In the genomic region with DNA sequence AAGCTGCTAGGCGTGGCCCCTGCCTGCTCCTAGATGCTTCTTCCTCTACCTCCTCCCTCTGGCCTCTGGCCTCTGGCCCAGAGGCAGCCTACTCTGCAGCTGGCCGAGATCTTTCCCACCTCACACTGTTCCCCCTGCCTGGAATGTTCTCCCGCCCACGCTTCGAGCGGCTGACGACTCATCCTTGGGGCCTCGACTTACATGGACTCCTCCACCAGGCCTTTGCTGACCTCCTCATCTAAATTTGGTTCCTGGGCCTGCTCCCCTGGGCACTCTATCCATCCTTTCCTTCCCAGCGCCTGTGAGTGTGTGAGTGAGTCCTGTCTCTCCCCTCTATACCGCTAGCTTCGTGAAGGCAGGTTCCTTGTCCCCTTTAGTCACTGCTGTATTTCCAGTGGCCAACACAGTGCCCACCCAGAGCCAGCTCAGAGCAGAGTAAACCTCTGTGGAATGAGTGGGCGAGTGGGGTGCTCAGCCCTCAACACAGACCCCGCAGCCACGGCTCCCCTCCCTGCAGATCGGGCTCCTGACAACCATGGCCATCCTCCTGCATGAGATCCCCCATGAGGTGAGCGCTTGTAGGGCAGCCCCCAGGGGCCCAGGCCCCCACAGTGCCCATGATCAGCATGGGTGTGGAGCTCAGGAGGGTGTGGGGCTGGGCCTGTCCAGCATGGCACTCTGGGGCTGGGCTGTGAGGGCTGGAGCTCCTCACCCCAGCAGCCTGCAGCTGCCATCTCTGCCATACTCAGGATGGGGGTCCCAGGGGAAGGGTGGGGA, we compare ENCODE assay signal across 14 cellular contexts. TPM values are rescaled to one million over a fixed set of nuclear protein-coding genes. Genes with fewer than 3 reads are reported as not detected.
DNase-seq lines count a peak whose midpoint lies in the region; ATAC-seq, FAIRE-seq and TF ChIP-seq lines count a peak whose summit lies in the region.
"Had no signal": no experiment of that assay in that cellular context is flagged by ENCODE, and none has a peak within 500 bp of the region (broad histone marks: within the 10 kb centered on the region; RNA-seq: fewer than 3 reads in every experiment).

No MANE protein-coding gene starts in this region.

- DNase-seq in left ventricle myocardium inferior, result no peak
- DNase-seq in right cardiac atrium, result no peak
- DNase-seq in central memory CD8-positive, alpha-beta T cell (ENCODE audit: low spot score in 2 of 2), result no peak
- no peak for DNase-seq in urothelium cell line (ENCODE audit: low spot score)
- DNase-seq in dermis blood vessel endothelial cell, result no peak
- no peak for DNase-seq in activated CD4-positive, alpha-beta T cell treated with anti-CD3 and anti-CD28 coated beads, Interleukin-2, amount 50 U/mL, for 4 hours
- DNase-seq: activated T-cell treated with anti-CD3 and anti-CD28 coated beads, Interleukin-2, amount 50 U/mL, for 48 hours; NCI-H2081 treated with DMSO at 0.1 percent for 48 hours; stimulated activated CD4-positive, alpha-beta T cell treated with anti-CD3 and anti-CD28 coated beads, Interleukin-4, amount 100 ng/mL, for 1 hour had no signal

- H3K27ac ChIP-seq in left ventricle myocardium inferior (replicated peaks) (peak overlapping the region; percentile 91), right cardiac atrium (ENCODE audit: low read length) (no peak overlapping the region)

- peaks cover 24% of the 10 kb centered on the region for H3K36me3 Mint-ChIP-seq in central memory CD8-positive, alpha-beta T cell (ENCODE audit: insufficient read depth)
- peaks cover 21% of the 10 kb centered on the region for H3K36me3 Mint-ChIP-seq in nephron (ENCODE audit: low read depth)

- no peak for ATAC-seq in right cardiac atrium
- ATAC-seq in central memory CD8-positive, alpha-beta T cell (replicated peaks; ENCODE audit: extremely low read depth, poor library complexity, severe bottlenecking), result no peak
- no peak for ATAC-seq in GM18858 (IDR thresholded peaks at IDR 0.05; ENCODE audit: unreplicated experiment)

- no peaks in the 10 kb centered on the region for H3K27me3 Mint-ChIP-seq in central memory CD8-positive, alpha-beta T cell
- no peaks in the 10 kb centered on the region for H3K27me3 Mint-ChIP-seq in nephron (ENCODE audit: low read depth)
- H3K27me3 Mint-ChIP-seq: B cell, memory B cell had no signal

- H3K27ac Mint-ChIP-seq in central memory CD8-positive, alpha-beta T cell (ENCODE audit: low read depth), result peak overlapping the region; percentile 76
- peak overlapping the region in 2 of 3 experiments; percentile 54 to 81 for H3K27ac Mint-ChIP-seq in nephron
- H3K27ac Mint-ChIP-seq: B cell, memory B cell had no signal

- H3K4me3 ChIP-seq in left ventricle myocardium inferior (no peak overlapping the region), right cardiac atrium (ENCODE audit: low read length) (no peak overlapping the region)

- H3K27me3 ChIP-seq in left ventricle myocardium inferior (ENCODE audit: low read depth), result no peaks in the 10 kb centered on the region
- H3K27me3 ChIP-seq in right cardiac atrium (ENCODE audit: control insufficient read depth, insufficient read depth), result no peaks in the 10 kb centered on the region

- H3K9me3 Mint-ChIP-seq in central memory CD8-positive, alpha-beta T cell, result no peaks in the 10 kb centered on the region
- H3K9me3 Mint-ChIP-seq in nephron, result no peaks in the 10 kb centered on the region
- H3K9me3 Mint-ChIP-seq: memory B cell had no signal

- intact Hi-C loops in left ventricle myocardium inferior (cut with micrococcal nuclease) (no loop called here), right cardiac atrium (cut with DNase I) (no loop called here)

- WGBS in right cardiac atrium, result 69% methylated on average over 16 of the region's 16 CpGs

- FAIRE-seq in urothelium cell line (lab: Jason Lieb, UNC), result peak; percentile 71
- FAIRE-seq: GM12891 had no signal

- H3K9me3 ChIP-seq in left ventricle myocardium inferior (replicated peaks) (no peaks in the 10 kb centered on the region), right cardiac atrium (ENCODE audit: control insufficient read depth, low read length) (no peaks in the 10 kb centered on the region)

- H3K4me3 Mint-ChIP-seq in central memory CD8-positive, alpha-beta T cell, result no peak overlapping the region
- peak overlapping the region in 2 of 3 experiments; percentile 32 to 41 for H3K4me3 Mint-ChIP-seq in nephron
- H3K4me3 Mint-ChIP-seq: B cell, memory B cell had no signal

- no peak for TF ChIP-seq CTCF in left ventricle myocardium inferior (IDR thresholded peaks at IDR 0.05; ENCODE audit: borderline replicate concordance)
- no peak for TF ChIP-seq CTCF in nephron (IDR thresholded peaks at IDR 0.05; ENCODE audit: unreplicated experiment in 3 of 3)

- peaks cover 72% of the 10 kb centered on the region for H3K4me1 ChIP-seq in left ventricle myocardium inferior
- H3K4me1 ChIP-seq in right cardiac atrium (ENCODE audit: control insufficient read depth, insufficient read depth, low read length), result peaks cover 10% of the 10 kb centered on the region

- H3K36me3 ChIP-seq in left ventricle myocardium inferior, result peaks cover 71% of the 10 kb centered on the region

- peaks cover 27% of the 10 kb centered on the region for H3K4me1 Mint-ChIP-seq in central memory CD8-positive, alpha-beta T cell
- peaks cover 20% of the 10 kb centered on the region for H3K4me1 Mint-ChIP-seq in nephron

RNA-seq across cellular contexts. Expression of gene SLC39A13, which starts 5.7 kb away (rescaled TPM):
- total RNA-seq in left ventricle myocardium inferior (36.5 TPM), right cardiac atrium (10 to 100 TPM; 41.7 to 46.6 (median 44.9) TPM), dermis blood vessel endothelial cell (72.8 and 78.0 TPM in 2 replicates)
- polyA plus RNA-seq in right cardiac atrium, result 61.6 TPM

RNA-seq across cellular contexts. Expression of gene PSMC3, which starts 12.1 kb away (rescaled TPM):
- total RNA-seq in left ventricle myocardium inferior (146 TPM), right cardiac atrium (100 to 1,000 TPM; 122 to 162 (median 155) TPM), dermis blood vessel endothelial cell (147 and 248 TPM in 2 replicates)
- polyA plus RNA-seq in right cardiac atrium, result 170 TPM

RNA-seq across cellular contexts. Expression of gene RAPSN, which starts 34.8 kb away (rescaled TPM):
- 2.2 TPM for total RNA-seq in left ventricle myocardium inferior
- under 1 TPM; 0.17 to 0.50 (median 0.39) TPM for total RNA-seq in right cardiac atrium
- 0.23 TPM for polyA plus RNA-seq in right cardiac atrium
- total RNA-seq in dermis blood vessel endothelial cell, result 0.17 and 0.19 TPM in 2 replicates

RNA-seq across cellular contexts. Expression of gene SPI1, which starts 35.7 kb away (rescaled TPM):
- total RNA-seq in left ventricle myocardium inferior (8.3 TPM), right cardiac atrium (10 to 100 TPM; 11.6 to 24.1 (median 18.6) TPM), dermis blood vessel endothelial cell (not detected in 2 replicates)
- 5.9 TPM for polyA plus RNA-seq in right cardiac atrium
